Comparison of ENCODE assay signal across 29 cellular contexts in the genomic region with DNA sequence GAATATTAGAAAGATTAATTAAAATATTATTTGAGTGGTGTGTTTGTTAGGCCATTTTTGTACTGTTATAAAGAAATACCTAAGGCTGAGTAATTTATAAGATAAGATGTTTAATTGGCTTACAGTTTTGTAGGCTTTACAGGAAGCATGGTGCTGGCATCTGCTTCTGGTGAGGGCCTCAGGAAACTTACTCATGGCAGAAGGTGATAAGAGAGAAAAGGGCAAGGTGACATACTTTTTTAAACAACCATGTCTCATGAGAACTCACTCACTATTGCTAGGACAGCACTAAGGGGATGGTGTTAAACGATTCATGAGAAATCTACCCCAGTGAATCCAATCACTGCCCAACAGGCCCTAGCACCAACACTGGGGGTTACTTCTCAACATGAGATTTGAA. TPM values are rescaled to one million over a fixed set of nuclear protein-coding genes. Genes with fewer than 3 reads are reported as not detected.
"Had no signal": no experiment of that assay in that cellular context is flagged by ENCODE, and none has a peak within 500 bp of the region (broad histone marks: within the 10 kb centered on the region; RNA-seq: fewer than 3 reads in every experiment).

No MANE protein-coding gene starts in this region.

- H3K27me3 Mint-ChIP-seq: activated CD4-positive, alpha-beta T cell treated with anti-CD3 and anti-CD28 coated beads, Interleukin-2, amount 10 ng/mL, durations not matched to agents 24 days and 14 days; activated CD8-positive, alpha-beta T cell treated with anti-CD3 and anti-CD28 coated beads for 36 hours; activated naive CD8-positive, alpha-beta T cell treated with anti-CD3 and anti-CD28 coated beads for 36 hours; activated T-helper 17 cell treated with anti-CD3 and anti-CD28 coated beads, Interleukin-2, amount 50 U/mL, for 72 hours; central memory CD8-positive, alpha-beta T cell; naive thymus-derived CD4-positive, alpha-beta T cell; stimulated activated naive CD8-positive, alpha-beta T cell treated with anti-CD3 and anti-CD28 coated beads, Interleukin-15, Interleukin-2, amounts not matched to agents 100 ng/mL and 50 ng/mL, for 24 hours had no signal

- H3K27ac Mint-ChIP-seq: activated CD4-positive, alpha-beta T cell treated with anti-CD3 and anti-CD28 coated beads, Interleukin-2, amount 10 ng/mL, durations not matched to agents 24 days and 14 days; activated CD8-positive, alpha-beta T cell treated with anti-CD3 and anti-CD28 coated beads for 36 hours; activated naive CD8-positive, alpha-beta T cell treated with anti-CD3 and anti-CD28 coated beads for 36 hours; activated T-helper 17 cell treated with anti-CD3 and anti-CD28 coated beads, Interleukin-2, amount 50 U/mL, for 72 hours; brain; naive thymus-derived CD4-positive, alpha-beta T cell; neural progenitor cell; stimulated activated naive CD8-positive, alpha-beta T cell treated with anti-CD3 and anti-CD28 coated beads, Interleukin-15, Interleukin-2, amounts not matched to agents 100 ng/mL and 50 ng/mL, for 24 hours had no signal

- H3K9ac ChIP-seq: neural progenitor cell had no signal

- H3K27me3 ChIP-seq: esophagus squamous epithelium, neural progenitor cell, tibial nerve, vagina had no signal

- H3K4me3 Mint-ChIP-seq: activated CD4-positive, alpha-beta T cell treated with anti-CD3 and anti-CD28 coated beads, Interleukin-2, amount 10 ng/mL, durations not matched to agents 24 days and 14 days; activated CD8-positive, alpha-beta T cell treated with anti-CD3 and anti-CD28 coated beads for 36 hours; activated naive CD8-positive, alpha-beta T cell treated with anti-CD3 and anti-CD28 coated beads for 36 hours; activated T-helper 17 cell treated with anti-CD3 and anti-CD28 coated beads, Interleukin-2, amount 50 U/mL, for 72 hours; brain; central memory CD8-positive, alpha-beta T cell; naive thymus-derived CD4-positive, alpha-beta T cell; neural progenitor cell; stimulated activated naive CD8-positive, alpha-beta T cell treated with anti-CD3 and anti-CD28 coated beads, Interleukin-15, Interleukin-2, amounts not matched to agents 100 ng/mL and 50 ng/mL, for 24 hours had no signal

- H2AFZ ChIP-seq: neural progenitor cell had no signal

- H3K4me1 Mint-ChIP-seq: activated CD4-positive, alpha-beta T cell treated with anti-CD3 and anti-CD28 coated beads, Interleukin-2, amount 10 ng/mL, durations not matched to agents 24 days and 14 days; activated naive CD8-positive, alpha-beta T cell treated with anti-CD3 and anti-CD28 coated beads for 36 hours; activated T-helper 17 cell treated with anti-CD3 and anti-CD28 coated beads, Interleukin-2, amount 50 U/mL, for 72 hours; brain; central memory CD8-positive, alpha-beta T cell; naive thymus-derived CD4-positive, alpha-beta T cell; neural progenitor cell had no signal

- H3K4me1 ChIP-seq: esophagus squamous epithelium, neural progenitor cell, prostate gland, tibial nerve, vagina had no signal

- H3K36me3 Mint-ChIP-seq: activated naive CD8-positive, alpha-beta T cell treated with anti-CD3 and anti-CD28 coated beads for 36 hours; brain; naive thymus-derived CD4-positive, alpha-beta T cell; neural progenitor cell had no signal

- H3K9me3 ChIP-seq: esophagus squamous epithelium, prostate gland, tibial nerve, vagina had no signal

- DNase-seq: activated CD4-positive, alpha-beta T cell treated with anti-CD3 and anti-CD28 coated beads, Interleukin-2, amount 10 ng/mL, durations not matched to agents 24 days and 14 days; activated CD8-positive, alpha-beta T cell treated with anti-CD3 and anti-CD28 coated beads for 36 hours; activated naive CD4-positive, alpha-beta T cell; activated naive CD8-positive, alpha-beta T cell treated with anti-CD3 and anti-CD28 coated beads for 36 hours; activated T-cell treated with anti-CD3 and anti-CD28 coated beads, Interleukin-2, amount 50 U/mL, for 1 hour; amygdala; effector CD4-positive, alpha-beta T cell; esophagus squamous epithelium; foreskin fibroblast; left cardiac atrium; mesenchymal stem cell; naive thymus-derived CD4-positive, alpha-beta T cell; right cardiac atrium; stimulated activated CD4-positive, alpha-beta T cell treated with anti-CD3 and anti-CD28 coated beads, Interleukin-2, amount 100 ng/mL, for 24 hours had no signal

- H3K9me3 Mint-ChIP-seq: activated CD4-positive, alpha-beta T cell treated with anti-CD3 and anti-CD28 coated beads, Interleukin-2, amount 10 ng/mL, durations not matched to agents 24 days and 14 days; activated CD8-positive, alpha-beta T cell treated with anti-CD3 and anti-CD28 coated beads for 36 hours; activated naive CD8-positive, alpha-beta T cell treated with anti-CD3 and anti-CD28 coated beads for 36 hours; neural progenitor cell had no signal

- H3K4me2 ChIP-seq: neural progenitor cell had no signal

- H3K4me3 ChIP-seq: coronary artery, esophagus squamous epithelium, neural progenitor cell, prostate gland, tibial nerve, vagina had no signal

- ATAC-seq: activated CD8-positive, alpha-beta T cell treated with anti-CD3 and anti-CD28 coated beads for 36 hours; activated T-helper 17 cell treated with anti-CD3 and anti-CD28 coated beads, Interleukin-2, amount 50 U/mL, for 72 hours; left cardiac atrium; naive thymus-derived CD4-positive, alpha-beta T cell; right cardiac atrium had no signal

- H3K36me3 ChIP-seq: esophagus squamous epithelium, neural progenitor cell, prostate gland, tibial nerve, vagina had no signal

- H3K27ac ChIP-seq: coronary artery, esophagus squamous epithelium, neural progenitor cell, prostate gland, tibial nerve, vagina had no signal

RNA-seq across cellular contexts. Expression of a gene that starts 56.7 kb away (rescaled TPM):
- total RNA-seq: activated CD4-positive, alpha-beta T cell treated with anti-CD3 and anti-CD28 coated beads, Interleukin-2, amount 10 ng/mL, durations not matched to agents 24 days and 14 days; activated CD8-positive, alpha-beta T cell treated with anti-CD3 and anti-CD28 coated beads for 36 hours; activated naive CD8-positive, alpha-beta T cell treated with anti-CD3 and anti-CD28 coated beads for 36 hours; activated T-helper 17 cell treated with anti-CD3 and anti-CD28 coated beads, Interleukin-2, amount 50 U/mL, for 72 hours; esophagus squamous epithelium; glomerular endothelial cell; left cardiac atrium; lower leg skin; mucosa of gallbladder; naive thymus-derived CD4-positive, alpha-beta T cell; osteocyte; prostate gland; right cardiac atrium; skeletal muscle tissue; T-helper 2 cell treated with Interferon-gamma antibody and Interleukin-4, amounts not matched to agents 100 ng/mL and 5 ng/mL, for 36 hours; tibial nerve; vagina had no signal
- polyA plus RNA-seq: naive thymus-derived CD4-positive, alpha-beta T cell; right cardiac atrium had no signal
